8 cellular contexts compared by ENCODE assay signal in genomic region chr1:86774305-86775304, GRCh38.
A peak's percentile ranks its signal among the peaks of the same experiment; 100 is the strongest.
DNase-seq lines count a peak whose midpoint lies in the region; ATAC-seq, FAIRE-seq and TF ChIP-seq lines count a peak whose summit lies in the region.

No MANE protein-coding gene starts in this region.

- TF ChIP-seq CTCF in MM.1S (IDR thresholded peaks at IDR 0.05; ENCODE audit: low read length) (no peak), GM12878 (IDR thresholded peaks at IDR 0.05 in 2 of 3, conservative IDR thresholded peaks at IDR 0.05 in 1 of 3; ENCODE audit: control insufficient read depth in 2 of 3, extremely low read depth in 1 of 3, insufficient read depth in 1 of 3, low read depth in 3 of 3, low read length in 3 of 3) (no peak), kidney (IDR thresholded peaks at IDR 0.05; ENCODE audit: borderline replicate concordance, extremely low read depth, insufficient read depth) (no peak)

- peak overlapping the region; percentile 41; the same call in 1 of the 2 replicates for H3K4me2 ChIP-seq in MM.1S (ENCODE audit: low read depth, low read length)
- peak overlapping the region; percentile 35; the same call in 1 of the 2 replicates for H3K4me2 ChIP-seq in GM12878 (ENCODE audit: control insufficient read depth, insufficient read depth)

- H3K36me3 ChIP-seq in MM.1S (replicated peaks; ENCODE audit: insufficient read depth, low read length): no peaks in the 10 kb centered on the region
- no peaks in the 10 kb centered on the region for H3K36me3 ChIP-seq in GM12878 (ENCODE audit: control insufficient read depth in 2 of 2, insufficient read depth in 2 of 2, low read length in 1 of 2)
- H3K36me3 ChIP-seq in kidney (ENCODE audit: control insufficient read depth in 1 of 2, insufficient read depth in 2 of 2, low read length in 2 of 2): no peaks in the 10 kb centered on the region
- H3K36me3 ChIP-seq in CD4-positive, alpha-beta memory T cell (ENCODE audit: insufficient read depth, low read length): no peaks in the 10 kb centered on the region

- TF ChIP-seq EP300 in GM12878 (IDR thresholded peaks at IDR 0.05; ENCODE audit: borderline replicate concordance in 1 of 2, control insufficient read depth in 1 of 2, low read depth in 2 of 2, low read length in 2 of 2): no peak

- H3K27ac ChIP-seq in MM.1S (ENCODE audit: low read length): no peak overlapping the region; the same call in 1 of the 2 replicates
- peak overlapping the region; percentile 7; the same call in 1 of the 2 replicates for H3K27ac ChIP-seq in GM12878 (ENCODE audit: control insufficient read depth, insufficient read depth)
- H3K27ac ChIP-seq in kidney (ENCODE audit: low read depth in 2 of 2, low read length in 2 of 2): no peak overlapping the region
- H3K27ac ChIP-seq in CD4-positive, alpha-beta memory T cell (ENCODE audit: low read depth, low read length): no peak overlapping the region

- POLR2A ChIA-PET in HEK293T (lab: Yijun Ruan, JAX): interaction anchor here (0.7 to 1.4 kb wide), 4 partner anchors 15 to 141 kb away, joined by 3 to 4 read pairs (median 4); partner anchors contain the start of gene SH3GLB1
- POLR2A ChIA-PET in GM12878 (lab: Charles Lee): no interaction called here
- POLR2A ChIA-PET in CD4-positive, alpha-beta memory T cell (lab: Charles Lee; ENCODE audit: partially characterized antibody): interaction anchor here (2.0 kb wide), 1 partner anchor 70 kb away, joined by 5 read pairs; the partner anchor contains the start of gene SH3GLB1

- peak overlapping the region; percentile 55; the same call in 1 of the 2 replicates for H2AFZ ChIP-seq in MM.1S (ENCODE audit: low read length)
- H2AFZ ChIP-seq in GM12878 (ENCODE audit: control insufficient read depth, low read depth, low read length): peak overlapping the region; percentile 58

- peak overlapping the region in 1 of 8 donors; percentile 18 for H3K4me3 Mint-ChIP-seq in CD4-positive, alpha-beta memory T cell

- H3K79me2 ChIP-seq in MM.1S (ENCODE audit: low read length) (no peaks in the 10 kb centered on the region), GM12878 (ENCODE audit: control insufficient read depth, insufficient read depth, low read length) (no peaks in the 10 kb centered on the region)

- H3K9ac ChIP-seq in MM.1S (ENCODE audit: low read length) (no peak overlapping the region), GM12878 (ENCODE audit: control insufficient read depth, insufficient read depth, low read length) (no peak overlapping the region), kidney (ENCODE audit: low read length in 2 of 2) (no peak overlapping the region)

- BruUV-seq in GM12878 (replicated peaks; lab: Mats Ljungman, UMichigan): no TSS peak

- H3K9me2 ChIP-seq in MM.1S (replicated peaks; ENCODE audit: insufficient read depth, low read length): no peaks in the 10 kb centered on the region

- no peaks in the 10 kb centered on the region for H3K27me3 ChIP-seq in MM.1S (replicated peaks; ENCODE audit: insufficient read depth, low read length)
- H3K27me3 ChIP-seq in GM12878 (replicated peaks in 1 of 2; ENCODE audit: control insufficient read depth in 2 of 2, insufficient read depth in 2 of 2, low read length in 1 of 2): no peaks in the 10 kb centered on the region
- H3K27me3 ChIP-seq in CD4-positive, alpha-beta memory T cell (ENCODE audit: insufficient read depth, low read length): no peaks in the 10 kb centered on the region

- H3K4me3 ChIP-seq in MM.1S (ENCODE audit: low read length): no peak overlapping the region
- no peak overlapping the region for H3K4me3 ChIP-seq in GM12878
- H3K4me3 ChIP-seq in kidney (ENCODE audit: low read length in 2 of 2): no peak overlapping the region
- H3K4me3 ChIP-seq in CD4-positive, alpha-beta memory T cell (ENCODE audit: low read length in 2 of 2): no peak overlapping the region

- H3K36me3 Mint-ChIP-seq in CD4-positive, alpha-beta memory T cell: no peaks in the 10 kb centered on the region

- WGBS in GM12878 (ENCODE audit: insufficient coverage, insufficient replicate concordance, low lambda C conversion rate, missing lambda C conversion rate): 63% methylated on average over 11 of the region's 11 CpGs

- SMC1A ChIA-PET in GM12878 (lab: Charles Lee; ENCODE audit: uncharacterized antibody, unreplicated experiment): interaction anchor here (0.5 kb wide), 1 partner anchor 224 kb away, joined by 3 read pairs; no protein-coding TSS in a partner anchor

- in situ Hi-C loops in GM12878 (cut with MboI): no loop called here

- H3K27me3 Mint-ChIP-seq in CD4-positive, alpha-beta memory T cell: no peaks in the 10 kb centered on the region

- H3K27ac Mint-ChIP-seq in CD4-positive, alpha-beta memory T cell: peak overlapping the region in 1 of 7 donors; percentile 33

- DNase-seq in GM12892 (ENCODE audit: insufficient read length): no peak
- DNase-seq in HEK293T (ENCODE audit: extremely low spot score): peak; percentile 69
- DNase-seq in MM.1S: peak; percentile 55
- DNase-seq in SHP77 treated with DMSO at 0.1 percent for 48 hours (lab: John Stamatoyannopoulos, UW): peak; percentile 72
- DNase-seq in GM12878 (ENCODE audit: low read depth, low spot score): peak; percentile 66
- DNase-seq in kidney: peak; percentile 71
- DNase-seq in stimulated activated CD4-positive, alpha-beta T cell treated with anti-CD3 and anti-CD28 coated beads, Interleukin-1b, Interleukin-23, amount 100 ng/mL, for 4 hours (ENCODE audit: low read depth in 2 of 2): peak; percentile 8 to 18
- DNase-seq in CD4-positive, alpha-beta memory T cell: no peak

- peaks cover 0 to 8% (median 5%) of the 10 kb centered on the region in 4 donors for H3K4me1 Mint-ChIP-seq in CD4-positive, alpha-beta memory T cell

- H3K4me1 ChIP-seq in MM.1S (ENCODE audit: low read length): peaks cover 6% of the 10 kb centered on the region; the same call in 1 of the 2 replicates
- H3K4me1 ChIP-seq in GM12878 (ENCODE audit: control insufficient read depth, insufficient read depth, low read length): peaks cover 12% of the 10 kb centered on the region
- H3K4me1 ChIP-seq in kidney (ENCODE audit: control insufficient read depth in 1 of 2, insufficient read depth in 1 of 2, low read depth in 1 of 2, low read length in 2 of 2): peaks cover 0 to 2% of the 10 kb centered on the region in 2 donors
- no peaks in the 10 kb centered on the region for H3K4me1 ChIP-seq in CD4-positive, alpha-beta memory T cell (ENCODE audit: insufficient read depth, low read length)

- ATAC-seq in GM12878: peak; percentile 98

- H3K9me3 ChIP-seq in MM.1S (replicated peaks; ENCODE audit: insufficient read depth, low read length) (no peaks in the 10 kb centered on the region), GM12878 (replicated peaks; ENCODE audit: control insufficient read depth, insufficient read depth, low read length) (no peaks in the 10 kb centered on the region), kidney (ENCODE audit: control insufficient read depth in 1 of 2, low read length in 2 of 2) (no peaks in the 10 kb centered on the region)
- H3K9me3 ChIP-seq in CD4-positive, alpha-beta memory T cell (ENCODE audit: control insufficient read depth in 1 of 2, low read length in 2 of 2): no peaks in the 10 kb centered on the region

- RAD21 ChIA-PET in GM12878 (lab: Charles Lee; ENCODE audit: unreplicated experiment): no interaction called here

- intact Hi-C loops in GM12878 (cut with micrococcal nuclease; ENCODE audit: unreplicated experiment): no loop called here
- intact Hi-C loops in kidney (cut with DNase I): no loop called here
- intact Hi-C loops in CD4-positive, alpha-beta memory T cell (cut with micrococcal nuclease): no loop called here

- CTCF ChIA-PET in HEK293T (lab: Yijun Ruan, JAX) (interaction anchor here (2.0 kb wide), 1 partner anchor 70 kb away, joined by 6 read pairs; the partner anchor contains the start of gene SH3GLB1), GM12878 (lab: Yijun Ruan, JAX) (interaction anchor here (0.6 to 0.7 kb wide), 2 partner anchors 30 to 100 kb away, joined by 3 read pairs; no protein-coding TSS in a partner anchor)
- CTCF ChIA-PET in CD4-positive, alpha-beta memory T cell (lab: Charles Lee; ENCODE audit: partially characterized antibody): no interaction called here

- FAIRE-seq in GM12892 (lab: Jason Lieb, UNC): peak; percentile 84
- peak; percentile 59 for FAIRE-seq in GM12878 (lab: Jason Lieb, UNC)
- FAIRE-seq in kidney (lab: Jason Lieb, UNC): no peak

- no peaks in the 10 kb centered on the region for H3F3A ChIP-seq in MM.1S (ENCODE audit: insufficient read depth, low read length)

- no peak for TF ChIP-seq RAD21 in GM12878 (IDR thresholded peaks at IDR 0.05; ENCODE audit: insufficient read depth, low read depth, low read length)

- TF ChIP-seq POLR2A in GM12892 (IDR thresholded peaks at IDR 0.05; ENCODE audit: low read depth, low read length) (no peak), GM12878 (IDR thresholded peaks at IDR 0.05; ENCODE audit: low read depth, low read length) (no peak)

- H4K20me1 ChIP-seq in MM.1S (ENCODE audit: insufficient read depth, low read length): no peaks in the 10 kb centered on the region
- no peaks in the 10 kb centered on the region for H4K20me1 ChIP-seq in GM12878 (ENCODE audit: control insufficient read depth, insufficient read depth)

- no peaks in the 10 kb centered on the region for H3K9me3 Mint-ChIP-seq in CD4-positive, alpha-beta memory T cell

TF ChIP-seq in HEK293T, 16 proteins besides CTCF, POLR2A, EP300 and RAD21 (continues in another document):
- TF ChIP-seq ARNT (IDR thresholded peaks at IDR 0.05) (no peak), PKNOX1 (IDR thresholded peaks at IDR 0.05) (peak; percentile 95), FOXM1 (IDR thresholded peaks at IDR 0.05; ENCODE audit: borderline replicate concordance) (no peak)

TF ChIP-seq in GM12878, 131 proteins besides CTCF, POLR2A, EP300 and RAD21 (continues in another document):
- TF ChIP-seq E2F8 (IDR thresholded peaks at IDR 0.05; ENCODE audit: low read depth, partially characterized antibody): no peak

Comparison
In these comparisons a context has a peak if more than half of its experiments do, and no peak if none do; other contexts are left out.
1. DNase-seq: peak in HEK293T (single experiment), MM.1S (single experiment), SHP77 treated with DMSO at 0.1 percent for 48 hours (single experiment), GM12878 (single experiment), kidney (single experiment) and stimulated activated CD4-positive, alpha-beta T cell treated with anti-CD3 and anti-CD28 coated beads, Interleukin-1b, Interleukin-23, amount 100 ng/mL, for 4 hours (2 of 2); none in GM12892 (single experiment) and CD4-positive, alpha-beta memory T cell (0 of 5).